13 cellular contexts compared by ENCODE assay signal in genomic region chr5:124713595-124713994, GRCh38. TPM values are rescaled to one million over a fixed set of nuclear protein-coding genes. Genes with fewer than 3 reads are reported as not detected.
"Had no signal": no experiment of that assay in that cellular context is flagged by ENCODE, and none has a peak within 500 bp of the region (broad histone marks: within the 10 kb centered on the region; RNA-seq: fewer than 3 reads in every experiment).

No MANE protein-coding gene starts in this region.

- DNase-seq: activated CD4-positive, alpha-beta T cell treated with anti-CD3 and anti-CD28 coated beads, Interleukin-2, amount 10 ng/mL, durations not matched to agents 7 days and 5 days; activated effector memory CD4-positive, alpha-beta T cell treated with Interleukin-2 at 50 U/mL for 16 hours; amygdala; effector memory CD8-positive, alpha-beta T cell; erythroblast; naive thymus-derived CD4-positive, alpha-beta T cell; nucleus accumbens; right lobe of liver; stimulated activated naive B cell treated with anti-CD40 and anti-IgM and Interleukin-4, amounts not matched to agents 10 μg/mL and 1 μg/mL and 100 μg/mL, for 72 hours; T-helper 9 cell; trophoblast cell had no signal

- H3K4me3 ChIP-seq: lung, prostate gland, right lobe of liver had no signal

- H3K36me3 ChIP-seq: prostate gland, right lobe of liver had no signal

- H3K9me3 ChIP-seq: prostate gland, right lobe of liver had no signal

- H3K27ac ChIP-seq: prostate gland, right lobe of liver had no signal

- H3K4me1 ChIP-seq: prostate gland had no signal

- ATAC-seq: effector memory CD8-positive, alpha-beta T cell; naive thymus-derived CD4-positive, alpha-beta T cell; stimulated activated naive B cell treated with anti-CD40 and anti-IgM and Interleukin-4, amounts not matched to agents 10 μg/mL and 1 μg/mL and 100 μg/mL, for 72 hours had no signal

- H3K27me3 ChIP-seq: right lobe of liver had no signal

RNA-seq across cellular contexts. Expression of gene ZNF608, which starts 32.8 kb away (rescaled TPM):
- polyA plus RNA-seq: naive thymus-derived CD4-positive, alpha-beta T cell had no signal
